ENCODE assay signal across 6 cellular contexts in genomic region chr14:20792561-20792960, GRCh38. TPM values are rescaled to one million over a fixed set of nuclear protein-coding genes. Genes with fewer than 3 reads are reported as not detected.
"Had no signal": no experiment of that assay in that cellular context is flagged by ENCODE, and none has a peak within 500 bp of the region (broad histone marks: within the 10 kb centered on the region; RNA-seq: fewer than 3 reads in every experiment).

No MANE protein-coding gene starts in this region.

RNA-seq across cellular contexts. Expression of gene RNASE1, which starts 10.1 kb away (rescaled TPM):
- total RNA-seq: SJSA1 had no signal
- polyA plus RNA-seq: SK-N-SH had no signal

RNA-seq across cellular contexts. Expression of gene RNASE6, which starts 11.5 kb away (rescaled TPM):
- total RNA-seq: M059J, PC-3, SJSA1 had no signal
- polyA plus RNA-seq: SK-N-SH had no signal

RNA-seq across cellular contexts. Expression of gene EDDM3B, which starts 24.4 kb away (rescaled TPM):
- total RNA-seq: M059J, PC-3, Peyer's patch, Right ventricle myocardium superior, SJSA1 had no signal
- polyA plus RNA-seq: SK-N-SH had no signal

RNA-seq across cellular contexts. Expression of gene EDDM3A, which starts 46.9 kb away (rescaled TPM):
- total RNA-seq: M059J, PC-3, Peyer's patch, Right ventricle myocardium superior, SJSA1 had no signal
- polyA plus RNA-seq: SK-N-SH had no signal
